ENCODE assay signal across 2 cellular contexts in the genomic region with DNA sequence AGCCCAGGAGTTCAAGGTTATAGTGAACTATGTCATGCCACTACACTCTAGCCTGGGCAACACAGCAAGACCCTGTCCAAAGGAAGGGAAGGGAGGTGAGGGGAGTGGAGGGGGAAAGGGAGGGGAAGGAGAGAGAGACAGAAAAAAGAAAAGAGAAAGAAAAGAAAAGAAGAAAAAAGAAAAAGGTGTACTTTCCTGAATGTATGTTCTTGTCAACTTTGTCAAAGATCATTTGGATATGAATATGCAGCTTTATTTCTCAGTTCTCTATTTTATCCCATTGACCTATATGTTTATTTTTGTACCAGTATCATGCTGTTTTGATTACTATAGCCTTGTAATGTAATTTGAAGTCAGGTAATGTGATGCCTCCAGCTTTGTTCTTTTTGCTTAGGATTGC.
A peak's percentile ranks its signal among the peaks of the same experiment; 100 is the strongest.
TF ChIP-seq lines count a peak whose summit lies in the region.

No MANE protein-coding gene starts in this region.

TF ChIP-seq in HepG2, 621 proteins besides CTCF, POLR2A, EP300 and RAD21:
- no peak for TF ChIP-seq ATF1 (CRISPR knock-in tag; IDR thresholded peaks at IDR 0.05)
- peak; percentile 97 for TF ChIP-seq HNRNPK (IDR thresholded peaks at IDR 0.05; ENCODE audit: low read depth, low read length, poor library complexity, severe bottlenecking)
- TF ChIP-seq SATB2 (CRISPR knock-in tag; IDR thresholded peaks at IDR 0.05) = no peak
- TF ChIP-seq REPIN1 (CRISPR knock-in tag; IDR thresholded peaks at IDR 0.05; ENCODE audit: borderline replicate concordance, low read depth) = no peak
- no peak for TF ChIP-seq AGO1 (IDR thresholded peaks at IDR 0.05; ENCODE audit: low read depth, low read length, poor library complexity, severe bottlenecking)
- 0 out of 2 replicates have a peak, but pooled peaks have one; percentile 25 for TF ChIP-seq ZNF121 (CRISPR knock-in tag; IDR thresholded peaks at IDR 0.05)
- no peak for TF ChIP-seq KLF6 (CRISPR knock-in tag; IDR thresholded peaks at IDR 0.05)
- no peak for TF ChIP-seq ZNF337 (CRISPR knock-in tag; IDR thresholded peaks at IDR 0.05; ENCODE audit: borderline replicate concordance, low read depth)
- no peak for TF ChIP-seq ZNF770 (CRISPR knock-in tag; IDR thresholded peaks at IDR 0.05)
- no peak for TF ChIP-seq ZBTB40 (IDR thresholded peaks at IDR 0.05)
- TF ChIP-seq ZBTB40 (CRISPR knock-in tag; IDR thresholded peaks at IDR 0.05) = no peak

TF ChIP-seq in K562, 482 proteins besides CTCF, POLR2A, EP300 and RAD21:
- TF ChIP-seq PCBP2 (IDR thresholded peaks at IDR 0.05; ENCODE audit: low read depth, low read length, poor library complexity, severe bottlenecking) = peak; percentile 53
- TF ChIP-seq RNF219 (CRISPR knock-in tag; IDR thresholded peaks at IDR 0.05) = no peak
- peak; percentile 48 for TF ChIP-seq HNRNPK (IDR thresholded peaks at IDR 0.05; ENCODE audit: low read depth, low read length, poor library complexity, severe bottlenecking)
